In genomic region chr3:23830869-23831484, GRCh38 we compare ENCODE assay signal across 8 cellular contexts. TPM values are rescaled to one million over a fixed set of nuclear protein-coding genes. Genes with fewer than 3 reads are reported as not detected.
DNase-seq lines count a peak whose midpoint lies in the region; ATAC-seq and TF ChIP-seq lines count a peak whose summit lies in the region.
"Had no signal": no experiment of that assay in that cellular context is flagged by ENCODE, and none has a peak within 500 bp of the region (broad histone marks: within the 10 kb centered on the region; RNA-seq: fewer than 3 reads in every experiment).

No MANE protein-coding gene starts in this region.

- H3K27me3 ChIP-seq in HCT116 (ENCODE audit: insufficient read depth, low read length), result no peaks in the 10 kb centered on the region

- H2AFZ ChIP-seq in HCT116 (ENCODE audit: low read depth, low read length, poor library complexity, severe bottlenecking), result no peak overlapping the region

- DNase-seq in HCT116 (ENCODE audit: low read depth, low spot score) (no peak), mucosa of descending colon (no peak), AG08395 (ENCODE audit: low spot score) (no peak), glomerular visceral epithelial cell (ENCODE audit: extremely low spot score) (no peak), HT-29 (ENCODE audit: low spot score) (no peak)
- DNase-seq: NCI-H748 treated with DMSO at 0.1 percent for 48 hours had no signal

- RAD21 ChIA-PET in HCT116 (lab: Charles Lee; ENCODE audit: low non-redundant PET in 1 of 2, low total read pairs in 2 of 2, uncharacterized antibody in 2 of 2, unreplicated experiment in 2 of 2), result no interaction called here

- no peak overlapping the region for H3K9ac ChIP-seq in HCT116 (ENCODE audit: low read length)

- H3K9me3 ChIP-seq in HCT116 (ENCODE audit: control insufficient read depth in 1 of 2, insufficient read depth in 1 of 2, low read depth in 1 of 2, low read length in 2 of 2) (no peaks in the 10 kb centered on the region), mucosa of descending colon (no peaks in the 10 kb centered on the region)

- H3K4me3 ChIP-seq in HCT116 (replicated peaks in 1 of 2; ENCODE audit: low read depth in 1 of 2, low read length in 2 of 2), result no peak overlapping the region
- H3K4me3 ChIP-seq in mucosa of descending colon, result no peak overlapping the region

- POLR2A ChIA-PET in HCT116 (lab: Charles Lee), result interaction anchor here (0.5 to 1.0 kb wide), 4 partner anchors 52 to 1861 kb away, joined by 3 read pairs; partner anchors contain the start of genes NKIRAS1 and RPL15

- H4K20me1 ChIP-seq in HCT116 (ENCODE audit: insufficient read depth), result no peaks in the 10 kb centered on the region; the same call in 1 of the 2 replicates

- H3K27ac ChIP-seq in HCT116 (ENCODE audit: low read depth, low read length), result no peak overlapping the region

- TF ChIP-seq CTCF in HCT116 (IDR thresholded peaks at IDR 0.05 in 2 of 3, conservative IDR thresholded peaks at IDR 0.05 in 1 of 3; ENCODE audit: borderline replicate concordance in 1 of 3, insufficient read depth in 1 of 3, low read depth in 2 of 3, low read length in 2 of 3), result no peak
- TF ChIP-seq CTCF in mucosa of descending colon (IDR thresholded peaks at IDR 0.05), result no peak

- TF ChIP-seq RAD21 in HCT116 (IDR thresholded peaks at IDR 0.05; ENCODE audit: low read depth), result no peak

- CTCF ChIA-PET in HCT116 (lab: Charles Lee), result no interaction called here

- H3K79me2 ChIP-seq in HCT116 (ENCODE audit: insufficient read depth, low read length), result peaks cover 51% of the 10 kb centered on the region

- no peak for TF ChIP-seq POLR2A in HCT116 (IDR thresholded peaks at IDR 0.05; ENCODE audit: borderline replicate concordance, extremely low read depth, insufficient read depth, insufficient read length)

- 0 out of 2 replicates have a peak overlapping the region, but pooled peaks have one; percentile 2 for H3K4me2 ChIP-seq in HCT116 (ENCODE audit: low read length)

- H3K36me3 ChIP-seq in HCT116 (ENCODE audit: control insufficient read depth in 1 of 2, insufficient read depth in 2 of 2, low read length in 2 of 2), result no peaks in the 10 kb centered on the region
- H3K36me3 ChIP-seq in mucosa of descending colon (ENCODE audit: low read depth), result no peaks in the 10 kb centered on the region

- intact Hi-C loops in HCT116 (cut with micrococcal nuclease) (no loop called here), mucosa of descending colon (cut with DNase I, micrococcal nuclease) (no loop called here)

- H3K4me1 ChIP-seq in HCT116 (ENCODE audit: control insufficient read depth in 1 of 2, insufficient read depth in 2 of 2, low read length in 2 of 2), result peaks cover 0 to 9% of the 10 kb centered on the region in 2 experiments; a peak in 2 of 4 replicates
- H3K4me1 ChIP-seq in mucosa of descending colon (ENCODE audit: low read depth), result peaks cover 7% of the 10 kb centered on the region

- no peaks in the 10 kb centered on the region for H3K9me2 ChIP-seq in HCT116 (ENCODE audit: insufficient read depth)

- no TSS peak for BruUV-seq in HCT116 (replicated peaks; lab: Mats Ljungman, UMichigan)

- peak; percentile 76 for ATAC-seq in GM19025 (IDR thresholded peaks at IDR 0.05; ENCODE audit: low read depth, unreplicated experiment)
- ATAC-seq in HCT116, result no peak
- peak; percentile 80 for ATAC-seq in HG03565 (IDR thresholded peaks at IDR 0.05; ENCODE audit: unreplicated experiment)
- peak; percentile 25 for ATAC-seq in mucosa of descending colon

TF ChIP-seq in HCT116, 20 proteins besides CTCF, POLR2A, EP300 and RAD21:
- TF ChIP-seq ELF1 (IDR thresholded peaks at IDR 0.05; ENCODE audit: borderline replicate concordance, low read depth) (no peak), SIN3A (IDR thresholded peaks at IDR 0.05; ENCODE audit: low read depth) (no peak), EGR1 (IDR thresholded peaks at IDR 0.05; ENCODE audit: low read depth) (no peak), YY1 (IDR thresholded peaks at IDR 0.05; ENCODE audit: extremely low read depth, insufficient replicate concordance, low read depth, low read length) (no peak), JUND (IDR thresholded peaks at IDR 0.05) (no peak), EZH2 (IDR thresholded peaks at IDR 0.05) (no peak), CEBPB (IDR thresholded peaks at IDR 0.05; ENCODE audit: low read depth) (no peak), ZFX (IDR thresholded peaks at IDR 0.05) (no peak), SRF (IDR thresholded peaks at IDR 0.05; ENCODE audit: low read depth) (no peak)
- TF ChIP-seq, protein P1, sequence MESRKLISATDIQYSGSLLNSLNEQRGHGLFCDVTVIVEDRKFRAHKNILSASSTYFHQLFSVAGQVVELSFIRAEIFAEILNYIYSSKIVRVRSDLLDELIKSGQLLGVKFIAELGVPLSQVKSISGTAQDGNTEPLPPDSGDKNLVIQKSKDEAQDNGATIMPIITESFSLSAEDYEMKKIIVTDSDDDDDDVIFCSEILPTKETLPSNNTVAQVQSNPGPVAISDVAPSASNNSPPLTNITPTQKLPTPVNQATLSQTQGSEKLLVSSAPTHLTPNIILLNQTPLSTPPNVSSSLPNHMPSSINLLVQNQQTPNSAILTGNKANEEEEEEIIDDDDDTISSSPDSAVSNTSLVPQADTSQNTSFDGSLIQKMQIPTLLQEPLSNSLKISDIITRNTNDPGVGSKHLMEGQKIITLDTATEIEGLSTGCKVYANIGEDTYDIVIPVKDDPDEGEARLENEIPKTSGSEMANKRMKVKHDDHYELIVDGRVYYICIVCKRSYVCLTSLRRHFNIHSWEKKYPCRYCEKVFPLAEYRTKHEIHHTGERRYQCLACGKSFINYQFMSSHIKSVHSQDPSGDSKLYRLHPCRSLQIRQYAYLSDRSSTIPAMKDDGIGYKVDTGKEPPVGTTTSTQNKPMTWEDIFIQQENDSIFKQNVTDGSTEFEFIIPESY (IDR thresholded peaks at IDR 0.05; ENCODE audit: extremely low read depth, insufficient replicate concordance, low read length), result no peak
TF ChIP-seq in HCT116: peak in this region for 0.

RNA-seq across cellular contexts. Expression of gene UBE2E1, which starts 25.2 kb away (rescaled TPM):
- total RNA-seq in HCT116 (2021; ENCODE audit: unreplicated experiment), result 75.1 TPM
- 41.2 and 49.8 TPM in 2 replicates for polyA plus RNA-seq in HCT116 (2012)
- 100 to 1,000 TPM in 1 of 3 donors, 10 to 100 TPM in 2; 84.7 to 111 (median 86.8) TPM for total RNA-seq in mucosa of descending colon
- total RNA-seq in HT-29 (2014; rRNA removed; shearing (Covaris generic)), result 43.1 and 51.3 TPM in 2 replicates
